In the genomic region with DNA sequence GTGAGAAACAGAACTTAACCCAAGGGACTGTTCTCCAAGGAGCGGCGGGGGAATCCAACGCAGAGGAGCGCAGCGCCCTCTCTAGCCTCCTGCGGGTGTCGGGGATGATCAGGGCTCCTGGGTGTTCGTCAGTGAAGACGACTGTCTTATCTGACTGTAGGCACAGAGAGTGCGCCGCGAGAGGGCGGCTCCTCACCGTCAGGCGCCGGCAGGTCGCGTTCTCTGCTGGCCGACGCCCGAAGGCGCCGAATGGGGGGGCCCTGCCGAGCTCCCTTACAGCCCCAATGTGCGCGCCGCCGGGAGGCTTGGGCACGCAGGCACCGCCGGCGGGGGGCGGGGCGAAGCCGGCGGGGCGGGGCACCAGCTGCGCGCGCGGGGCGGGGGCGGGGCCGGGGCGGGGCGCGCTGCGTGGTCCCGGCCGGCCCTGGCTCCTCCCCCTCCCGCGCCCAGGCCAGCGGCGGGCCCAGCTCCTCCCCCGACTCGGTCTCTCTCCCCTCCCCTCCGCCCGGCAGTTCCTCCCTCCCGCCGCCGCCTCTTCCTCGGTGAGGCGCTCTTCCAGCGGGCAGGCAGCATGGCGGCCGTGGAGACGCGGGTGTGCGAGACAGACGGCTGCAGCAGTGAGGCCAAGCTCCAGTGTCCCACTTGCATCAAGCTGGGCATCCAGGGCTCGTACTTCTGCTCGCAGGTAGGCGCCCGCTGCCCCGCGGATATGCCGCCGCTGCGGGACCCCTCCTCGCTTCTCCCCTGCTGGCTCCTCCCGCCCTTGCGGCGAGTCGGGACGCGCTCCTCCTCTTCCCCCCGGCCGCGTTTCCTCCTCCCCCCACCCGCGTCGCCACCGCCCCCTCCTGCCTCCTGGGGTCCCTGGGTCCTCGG, we compare ENCODE assay signal across 8 cellular contexts. TPM values are rescaled to one million over a fixed set of nuclear protein-coding genes. Genes with fewer than 3 reads are reported as not detected.
A peak's percentile ranks its signal among the peaks of the same experiment; 100 is the strongest.
DNase-seq lines count a peak whose midpoint lies in the region; ATAC-seq and TF ChIP-seq lines count a peak whose summit lies in the region.

Gene METAP1 (plus strand): TSS at position 539 of the 873 bp plus-strand sequence. CDS start 33 bp downstream, at position 572.

- peak within 1 kb of the TSS; percentile 98 for H3K27ac ChIP-seq in C4-2B
- H3K27ac ChIP-seq in left lung: peak within 1 kb of the TSS; percentile 88 to 89

- peaks cover 0 to 4% of the 10 kb centered on the region in 2 donors for H3K9me3 ChIP-seq in left lung

- TF ChIP-seq CTCF in C4-2B (conservative IDR thresholded peaks at IDR 0.05) (peak; percentile 84), left lung (IDR thresholded peaks at IDR 0.05) (peak; percentile 20 to 38)

- H3K27me3 ChIP-seq in left lung: no peaks in the 10 kb centered on the region

- H3K4me3 ChIP-seq in left lung: peak within 1 kb of the TSS; percentile 95 to 97

- H3K4me1 ChIP-seq in left lung: peaks cover 8 to 23% of the 10 kb centered on the region in 2 donors

- H3K36me3 ChIP-seq in left lung: no peaks in the 10 kb centered on the region

- DNase-seq in NCI-H69 (lab: John Stamatoyannopoulos, UW) (peak; percentile 97), dedifferentiated amniotic fluid mesenchymal stem cell (ENCODE audit: extremely low spot score) (peak; percentile 93), left lung (peak; percentile 95 to 99)
- peak; percentile 96 for DNase-seq in activated CD4-positive, alpha-beta T cell treated with anti-CD3 and anti-CD28 coated beads, Interleukin-2, amount 50 U/mL, for 1 hour
- peak; percentile 88 to 91 for DNase-seq in stimulated activated CD4-positive, alpha-beta T cell treated with anti-CD3 and anti-CD28 coated beads, Interleukin-2, amount 100 ng/mL, for 48 hours

- intact Hi-C loops in left lung (cut with DNase I): no loop called here

- ATAC-seq in GM19351 (IDR thresholded peaks at IDR 0.05; ENCODE audit: unreplicated experiment) (peak; percentile 88), HG03521 (IDR thresholded peaks at IDR 0.05; ENCODE audit: unreplicated experiment) (peak; percentile 92), left lung (peak; percentile 94)

RNA-seq across cellular contexts. Expression of gene METAP1, which starts in this region (rescaled TPM):
- total RNA-seq in left lung: 10 to 100 TPM; 31.5 to 42.8 TPM

Comparison
In these comparisons a context has a peak if more than half of its experiments do, and no peak if none do; other contexts are left out.
1. Peak in every context shown above with its lines: DNase-seq, ATAC-seq, H3K4me3 ChIP-seq and H3K27ac ChIP-seq.